ENCODE assay signal across 8 cellular contexts in the genomic region with DNA sequence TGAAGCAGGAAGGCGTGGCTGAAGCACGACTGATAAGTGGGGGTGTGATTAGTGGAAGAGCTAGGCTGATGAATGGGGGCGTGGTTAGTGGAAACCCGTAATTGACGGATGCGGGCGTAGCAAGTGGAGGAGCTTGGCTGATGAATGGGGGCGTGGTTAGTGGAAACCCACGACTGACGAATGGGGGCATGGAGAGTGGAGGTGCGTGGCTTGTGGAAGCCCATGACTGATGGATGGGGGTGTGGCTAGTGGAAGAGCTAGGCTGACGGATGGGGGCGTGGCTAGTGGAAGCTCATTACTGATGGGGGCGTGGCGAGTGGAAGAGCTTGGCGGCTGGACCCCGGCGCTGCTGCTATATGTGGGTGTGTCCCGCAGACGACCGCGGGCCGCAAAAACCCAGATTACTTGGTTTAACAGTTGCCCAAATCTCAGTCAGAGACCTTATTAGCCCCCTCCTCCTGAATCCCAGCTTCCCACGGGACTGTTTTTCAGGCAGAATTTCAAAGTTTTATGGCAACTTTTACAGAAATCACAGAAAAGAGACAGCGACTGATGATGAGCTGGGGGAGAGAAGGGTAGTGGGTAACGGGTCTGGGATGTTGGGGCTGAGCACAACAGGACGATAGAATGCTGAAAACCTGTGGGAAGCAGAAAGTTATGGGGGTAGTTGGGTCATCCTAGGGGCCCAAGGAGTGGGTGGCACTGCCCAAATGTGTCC. TPM values are rescaled to one million over a fixed set of nuclear protein-coding genes. Genes with fewer than 3 reads are reported as not detected.
A peak's percentile ranks its signal among the peaks of the same experiment; 100 is the strongest.
DNase-seq lines count a peak whose midpoint lies in the region; ATAC-seq and TF ChIP-seq lines count a peak whose summit lies in the region.

No MANE protein-coding gene starts in this region.

- H3K4me3 ChIP-seq in Loucy (ENCODE audit: low read length, poor library complexity, severe bottlenecking) = peak overlapping the region; percentile 60
- H3K4me3 ChIP-seq in fibroblast of the aortic adventitia (ENCODE audit: low read depth, low read length) = peak overlapping the region; percentile 46
- H3K4me3 ChIP-seq in neural cell (ENCODE audit: low read length) = peak overlapping the region; percentile 63

- H3K36me3 ChIP-seq in Loucy (ENCODE audit: insufficient read depth, low read length) (no peaks in the 10 kb centered on the region), neural cell (ENCODE audit: insufficient read depth, low read length) (no peaks in the 10 kb centered on the region)

- TF ChIP-seq EP300 in neural cell (conservative IDR thresholded peaks at IDR 0.05; ENCODE audit: poor library complexity, severe bottlenecking) = peak; percentile 53

- H3K9me3 ChIP-seq in Loucy (ENCODE audit: insufficient read depth, low read depth, low read length) = no peaks in the 10 kb centered on the region
- H3K9me3 ChIP-seq in neural cell (ENCODE audit: low read length) = no peaks in the 10 kb centered on the region

- H3F3A ChIP-seq in Loucy (ENCODE audit: low read depth) (peaks cover 5% of the 10 kb centered on the region; the same call in 1 of the 2 replicates), neural cell (ENCODE audit: insufficient read depth, low read length, poor library complexity, severe bottlenecking) (peaks cover 6% of the 10 kb centered on the region)

- peak overlapping the region; percentile 91 for H3K4me2 ChIP-seq in Loucy (ENCODE audit: low read depth, low read length, poor library complexity, severe bottlenecking)
- H3K4me2 ChIP-seq in neural cell (ENCODE audit: low read length) = peak overlapping the region; percentile 60

- H3K9me2 ChIP-seq in Loucy (replicated peaks; ENCODE audit: low read depth, low read length) (no peaks in the 10 kb centered on the region), neural cell (ENCODE audit: insufficient read depth, low read length) (no peaks in the 10 kb centered on the region)

- no peaks in the 10 kb centered on the region for H4K20me1 ChIP-seq in Loucy (ENCODE audit: insufficient read depth, low read length, poor library complexity, severe bottlenecking)
- H4K20me1 ChIP-seq in neural cell (ENCODE audit: insufficient read depth) = no peaks in the 10 kb centered on the region

- H3K27ac Mint-ChIP-seq in stimulated activated naive CD8-positive, alpha-beta T cell treated with anti-CD3 and anti-CD28 coated beads, Interleukin-15, amount 100 ng/mL, for 72 hours = no peak overlapping the region

- H3K79me2 ChIP-seq in Loucy (ENCODE audit: insufficient read depth, low read length) (no peaks in the 10 kb centered on the region), neural cell (replicated peaks; ENCODE audit: insufficient read depth, low read length) (no peaks in the 10 kb centered on the region)

- H3K27me3 ChIP-seq in Loucy (ENCODE audit: insufficient read depth, low read length, poor library complexity, severe bottlenecking) = no peaks in the 10 kb centered on the region
- H3K27me3 ChIP-seq in neural cell (ENCODE audit: insufficient read depth, low read depth, low read length) = peaks cover 20% of the 10 kb centered on the region

- peaks cover 32% of the 10 kb centered on the region for H3K4me1 Mint-ChIP-seq in stimulated activated naive CD8-positive, alpha-beta T cell treated with anti-CD3 and anti-CD28 coated beads, Interleukin-15, amount 100 ng/mL, for 72 hours

- ATAC-seq in stimulated activated naive CD8-positive, alpha-beta T cell treated with anti-CD3 and anti-CD28 coated beads, Interleukin-15, amount 100 ng/mL, for 72 hours = peak; percentile 89
- no peak for ATAC-seq in HG03175 (IDR thresholded peaks at IDR 0.05; ENCODE audit: unreplicated experiment)

- peaks cover 62% of the 10 kb centered on the region for H3K27me3 Mint-ChIP-seq in stimulated activated naive CD8-positive, alpha-beta T cell treated with anti-CD3 and anti-CD28 coated beads, Interleukin-15, amount 100 ng/mL, for 72 hours

- no peaks in the 10 kb centered on the region for H3K9me3 Mint-ChIP-seq in stimulated activated naive CD8-positive, alpha-beta T cell treated with anti-CD3 and anti-CD28 coated beads, Interleukin-15, amount 100 ng/mL, for 72 hours

- TF ChIP-seq RAD21 in neural cell (conservative IDR thresholded peaks at IDR 0.05) = no peak

- H3K4me1 ChIP-seq in Loucy (ENCODE audit: insufficient read depth, low read length, poor library complexity, severe bottlenecking) = peaks cover 28% of the 10 kb centered on the region

- no peak overlapping the region for H3K4me3 Mint-ChIP-seq in stimulated activated naive CD8-positive, alpha-beta T cell treated with anti-CD3 and anti-CD28 coated beads, Interleukin-15, amount 100 ng/mL, for 72 hours

- H3K27ac ChIP-seq in neural cell (ENCODE audit: low read length) = peak overlapping the region; percentile 95

- TF ChIP-seq CTCF in Loucy (conservative IDR thresholded peaks at IDR 0.05; ENCODE audit: low read length) (no peak), fibroblast of the aortic adventitia (IDR thresholded peaks at IDR 0.05; ENCODE audit: insufficient read depth, low read length) (no peak), neural cell (IDR thresholded peaks at IDR 0.05; ENCODE audit: poor library complexity, severe bottlenecking) (no peak)

- H2AFZ ChIP-seq in Loucy (ENCODE audit: low read length) (peak overlapping the region; percentile 64), neural cell (ENCODE audit: low read depth, low read length) (no peak overlapping the region)

- H3K9ac ChIP-seq in Loucy (ENCODE audit: low read depth, low read length, poor library complexity, severe bottlenecking) (peak overlapping the region; percentile 76), neural cell (ENCODE audit: low read length) (peak overlapping the region; percentile 90)

- DNase-seq in ELR (ENCODE audit: low read depth) (peak; percentile 99), RKO (ENCODE audit: low spot score) (peak; percentile 99), activated T-helper 1 cell treated with Interleukin-2 at 50 U/mL for 16 hours (ENCODE audit: low read depth) (peak; percentile 52), fibroblast of the aortic adventitia (ENCODE audit: low read depth) (peak; percentile 97)
- DNase-seq in stimulated activated naive CD8-positive, alpha-beta T cell treated with anti-CD3 and anti-CD28 coated beads, Interleukin-15, amount 100 ng/mL, for 72 hours = peak; percentile 95 to 96

TF ChIP-seq in neural cell, 6 proteins besides CTCF, POLR2A, EP300 and RAD21:
- TF ChIP-seq MXI1 (conservative IDR thresholded peaks at IDR 0.05; ENCODE audit: poor library complexity, severe bottlenecking) (peak; percentile 35), POLR2AphosphoS5 (IDR thresholded peaks at IDR 0.05) (no peak)

RNA-seq across cellular contexts. Expression of gene MEIS3, which starts 9.0 kb away (rescaled TPM):
- total RNA-seq in fibroblast of the aortic adventitia (ENCODE audit: low replicate concordance) = 14.5 and 33.9 TPM in 2 replicates
- 357 and 379 TPM in 2 replicates for polyA plus RNA-seq in neural cell
- 171 and 197 TPM in 2 replicates for polyA minus RNA-seq in neural cell

RNA-seq across cellular contexts. Expression of gene SLC8A2, which starts 43.4 kb away (rescaled TPM):
- total RNA-seq in fibroblast of the aortic adventitia (ENCODE audit: low replicate concordance) = not detected in 2 replicates
- 14.1 and 18.3 TPM in 2 replicates for polyA plus RNA-seq in neural cell
- polyA minus RNA-seq in neural cell = 35.7 and 51.1 TPM in 2 replicates

RNA-seq across cellular contexts. Expression of gene KPTN, which starts 55.7 kb away (rescaled TPM):
- total RNA-seq in fibroblast of the aortic adventitia (ENCODE audit: low replicate concordance) = 2.5 and 2.9 TPM in 2 replicates
- polyA plus RNA-seq in neural cell = 23.8 and 30.8 TPM in 2 replicates
- polyA minus RNA-seq in neural cell = 10.5 and 11.0 TPM in 2 replicates
